In the genomic region with DNA sequence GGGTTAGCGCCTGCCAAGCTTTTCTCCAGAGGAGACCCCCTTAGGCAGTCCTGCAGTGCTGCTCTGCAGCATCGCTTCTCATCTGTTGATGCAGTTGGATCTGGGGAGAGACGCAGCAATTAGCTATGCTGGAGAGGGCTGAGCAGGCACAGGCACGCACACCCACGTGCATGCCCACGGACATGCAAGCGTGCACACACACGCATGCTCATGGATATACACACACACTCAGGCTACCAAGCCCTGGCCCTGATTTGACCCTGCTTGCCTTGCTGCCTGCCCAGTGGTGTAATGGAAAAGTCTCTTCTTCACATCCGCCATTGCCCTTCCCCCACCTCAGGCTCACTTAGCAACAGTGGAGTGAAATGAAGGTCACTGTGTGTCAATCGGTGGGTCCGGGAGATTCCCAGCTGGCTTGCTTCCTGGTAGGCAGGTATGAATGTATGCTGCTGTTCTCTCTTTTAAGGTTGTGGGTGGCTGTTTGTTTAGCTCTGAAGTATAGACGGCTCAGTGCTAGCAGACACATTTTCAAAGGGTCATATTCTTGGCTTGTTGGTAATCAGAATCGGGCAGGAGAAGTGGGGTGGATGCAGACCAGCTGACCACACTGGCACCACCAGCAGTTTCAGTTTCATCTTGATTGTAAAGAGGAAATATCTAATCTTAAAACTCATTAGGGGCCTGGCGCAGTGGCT, we compare ENCODE assay signal across 8 cellular contexts. TPM values are rescaled to one million over a fixed set of nuclear protein-coding genes. Genes with fewer than 3 reads are reported as not detected.
DNase-seq lines count a peak whose midpoint lies in the region; ATAC-seq and TF ChIP-seq lines count a peak whose summit lies in the region.

No MANE protein-coding gene starts in this region.

- H3K27me3 ChIP-seq in OCI-LY1 (ENCODE audit: insufficient read depth, low read length) = no peaks in the 10 kb centered on the region
- no peaks in the 10 kb centered on the region for H3K27me3 ChIP-seq in psoas muscle (ENCODE audit: insufficient read depth in 3 of 3, low read length in 2 of 3)

- no peaks in the 10 kb centered on the region for H3K9me3 ChIP-seq in OCI-LY1 (ENCODE audit: low read length)
- H3K9me3 ChIP-seq in psoas muscle = no peaks in the 10 kb centered on the region

- H2AFZ ChIP-seq in OCI-LY1 (ENCODE audit: low read length) = no peak overlapping the region

- peak overlapping the region; percentile 76 for H3K4me2 ChIP-seq in OCI-LY1 (ENCODE audit: low read length)

- WGBS in psoas muscle, 3 donors = 27 to 52% (median 36%) methylated on average over 14 of the region's 14 CpGs

- no peaks in the 10 kb centered on the region for H4K20me1 ChIP-seq in OCI-LY1 (ENCODE audit: insufficient read depth, low read length)

- peak; percentile 60 for DNase-seq in Daoy (ENCODE audit: low read depth)
- DNase-seq in germinal center (ENCODE audit: low spot score) = peak; percentile 28
- DNase-seq in psoas muscle = peak; percentile 44 to 77
- no peak for DNase-seq in inferior parietal cortex (ENCODE audit: extremely low spot score)
- no peak for DNase-seq in DMS 273 (lab: John Stamatoyannopoulos, UW; ENCODE audit: unreplicated experiment)
- DNase-seq in NCI-H446 treated with DMSO at 0.1 percent for 48 hours (lab: John Stamatoyannopoulos, UW) = no peak

- peak overlapping the region; percentile 62 for H3K9ac ChIP-seq in OCI-LY1 (ENCODE audit: low read length)

- peak overlapping the region; percentile 57 for H3K4me3 ChIP-seq in OCI-LY1 (ENCODE audit: low read depth, low read length, poor library complexity, severe bottlenecking)
- peak overlapping the region; percentile 100 for H3K4me3 ChIP-seq in psoas muscle

- H3K27ac ChIP-seq in OCI-LY1 (ENCODE audit: low read depth, low read length, poor library complexity, severe bottlenecking) (peak overlapping the region; percentile 85), psoas muscle (peak overlapping the region; percentile 96)

- TF ChIP-seq CTCF in OCI-LY1 (IDR thresholded peaks at IDR 0.05; ENCODE audit: low read length) (no peak), psoas muscle (IDR thresholded peaks at IDR 0.05) (no peak)

- H3K4me1 ChIP-seq in OCI-LY1 (ENCODE audit: insufficient read depth, low read length, severe bottlenecking) = peaks cover 46% of the 10 kb centered on the region
- H3K4me1 ChIP-seq in psoas muscle = peaks cover 76% of the 10 kb centered on the region

- ATAC-seq in GM21576 (IDR thresholded peaks at IDR 0.05; ENCODE audit: unreplicated experiment) = peak; percentile 52
- ATAC-seq in psoas muscle = peak; percentile 14 to 39 (median 23)

- no peaks in the 10 kb centered on the region for H3F3A ChIP-seq in OCI-LY1 (ENCODE audit: insufficient read depth, low read length)

- intact Hi-C loops in psoas muscle (cut with DNase I) = loop anchor here (10.0 kb wide), 1 partner anchor 369 kb away; the partner anchor contains the start of gene SLC19A2 (in 2 of the 2)

- H3K79me2 ChIP-seq in OCI-LY1 (ENCODE audit: insufficient read depth, low read length) = no peaks in the 10 kb centered on the region

- no peaks in the 10 kb centered on the region for H3K9me2 ChIP-seq in OCI-LY1 (ENCODE audit: low read depth, low read length)

- H3K36me3 ChIP-seq in OCI-LY1 (ENCODE audit: insufficient read depth, low read length) = peaks cover 16% of the 10 kb centered on the region
- H3K36me3 ChIP-seq in psoas muscle (ENCODE audit: insufficient read depth in 1 of 2, low read depth in 1 of 2) = peaks cover 3 to 97% of the 10 kb centered on the region in 2 donors

RNA-seq across cellular contexts. Expression of gene ATP1B1, which starts 9.5 kb away (rescaled TPM):
- 42.5 and 46.6 TPM in 2 replicates for total RNA-seq in Daoy (2014; rRNA removed; shearing (Covaris generic))
- 1,000 to 10,000 TPM in 2 of 4 donors, 100 to 1,000 TPM in 2; 290 to 1,098 (median 779) TPM for total RNA-seq in psoas muscle
- 100 to 1,000 TPM; 176 to 263 (median 228) TPM for polyA plus RNA-seq in psoas muscle

Comparison
In these comparisons a context has a peak if more than half of its experiments do, and no peak if none do; other contexts are left out.
1. DNase-seq: peak in Daoy (single experiment), germinal center (single experiment) and psoas muscle (2 of 2); none in inferior parietal cortex (single experiment), DMS 273 (single experiment) and NCI-H446 treated with DMSO at 0.1 percent for 48 hours (single experiment).